14 cellular contexts compared by ENCODE assay signal in the genomic region with DNA sequence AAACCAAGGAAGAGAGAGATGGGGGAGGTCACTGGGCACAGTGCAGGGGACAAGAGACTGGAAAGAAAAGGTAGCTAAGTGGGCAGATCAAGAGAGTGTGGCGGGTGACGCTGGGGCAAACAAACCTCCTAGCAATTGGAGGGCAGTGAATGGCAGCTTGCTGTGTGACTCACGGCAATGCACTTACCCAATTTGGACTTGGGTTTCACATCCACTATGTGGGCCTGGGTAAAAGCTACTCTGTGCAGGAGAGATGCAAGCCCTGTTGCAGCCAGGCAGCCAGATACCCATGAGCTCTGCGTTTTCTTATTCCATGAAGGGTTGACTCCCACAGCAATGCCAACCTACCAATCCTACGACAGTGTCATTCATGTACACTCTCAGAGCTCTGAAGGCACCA. TPM values are rescaled to one million over a fixed set of nuclear protein-coding genes. Genes with fewer than 3 reads are reported as not detected.
DNase-seq lines count a peak whose midpoint lies in the region; ATAC-seq and TF ChIP-seq lines count a peak whose summit lies in the region.
"Had no signal": no experiment of that assay in that cellular context is flagged by ENCODE, and none has a peak within 500 bp of the region (broad histone marks: within the 10 kb centered on the region; RNA-seq: fewer than 3 reads in every experiment).

No MANE protein-coding gene starts in this region.

- H3K27ac Mint-ChIP-seq in MCF 10A (ENCODE audit: low read depth, unreplicated experiment), result peak overlapping the region; percentile 32
- peak overlapping the region; percentile 2 to 92 (median 82) for H3K27ac Mint-ChIP-seq in brain
- H3K27ac Mint-ChIP-seq: activated CD4-positive, alpha-beta memory T cell treated with anti-CD3 and anti-CD28 coated beads, Interleukin-2, amount 10 ng/mL, durations not matched to agents 7 days and 5 days had no signal

- POLR2A ChIA-PET in MCF 10A (lab: Yijun Ruan, JAX), result interaction anchor here (1.5 to 14.6 kb wide), 5 partner anchors 10 to 99 kb away, joined by 7 to 186 read pairs (median 10); a partner anchor contains a TSS

- no peak overlapping the region for H3K27ac ChIP-seq in mammary epithelial cell (ENCODE audit: insufficient read depth, low read depth, low read length)
- H3K27ac ChIP-seq in foreskin keratinocyte, result no peak overlapping the region
- H3K27ac ChIP-seq: spleen had no signal

- ATAC-seq in HG02678 (IDR thresholded peaks at IDR 0.05; ENCODE audit: unreplicated experiment) (no peak), foreskin keratinocyte (no peak)
- ATAC-seq: heart right ventricle, left cardiac atrium had no signal

- H3K9ac ChIP-seq in mammary epithelial cell (ENCODE audit: insufficient read depth, low read length), result no peak overlapping the region

- no peak for DNase-seq in MCF 10A (ENCODE audit: unreplicated experiment)
- no peak for DNase-seq in mammary epithelial cell
- DNase-seq in myocyte (ENCODE audit: low read depth), result peak; percentile 55
- DNase-seq in NCI-H1105 (lab: John Stamatoyannopoulos, UW), result no peak
- DNase-seq in foreskin keratinocyte, result no peak
- DNase-seq in NCI-H1105 treated with DMSO at 0.1 percent for 48 hours (lab: John Stamatoyannopoulos, UW), result no peak
- DNase-seq: activated CD4-positive, alpha-beta memory T cell treated with anti-CD3 and anti-CD28 coated beads, Interleukin-2, amount 10 ng/mL, durations not matched to agents 7 days and 5 days; Calu3; heart right ventricle; left cardiac atrium; spleen had no signal

- H3K9me3 Mint-ChIP-seq in MCF 10A (ENCODE audit: unreplicated experiment) (no peaks in the 10 kb centered on the region), brain (no peaks in the 10 kb centered on the region)
- H3K9me3 Mint-ChIP-seq: activated CD4-positive, alpha-beta memory T cell treated with anti-CD3 and anti-CD28 coated beads, Interleukin-2, amount 10 ng/mL, durations not matched to agents 7 days and 5 days had no signal

- TF ChIP-seq CTCF in MCF 10A (IDR thresholded peaks at IDR 0.05; ENCODE audit: unreplicated experiment), result no peak
- TF ChIP-seq CTCF in mammary epithelial cell (conservative IDR thresholded peaks at IDR 0.05 in 1 of 2, IDR thresholded peaks at IDR 0.05 in 1 of 2; ENCODE audit: extremely low read depth in 1 of 2, insufficient read depth in 1 of 2, low read depth in 1 of 2, low read length in 2 of 2), result no peak
- TF ChIP-seq CTCF in brain (conservative IDR thresholded peaks at IDR 0.05), result no peak
- TF ChIP-seq CTCF in foreskin keratinocyte (conservative IDR thresholded peaks at IDR 0.05), result no peak

- peaks cover 5% of the 10 kb centered on the region for H3K36me3 Mint-ChIP-seq in MCF 10A (ENCODE audit: insufficient read depth, unreplicated experiment)
- H3K36me3 Mint-ChIP-seq in brain, result peaks cover 8% of the 10 kb centered on the region

- H3K79me2 ChIP-seq in mammary epithelial cell (ENCODE audit: insufficient read depth, low read length), result peaks cover 97% of the 10 kb centered on the region

- intact Hi-C loops in MCF 10A (cut with micrococcal nuclease) (no loop called here), mammary epithelial cell (cut with micrococcal nuclease) (loop anchor here (5.0 kb wide), 1 partner anchor 67 kb away; no protein-coding TSS in a partner anchor)

- dilution Hi-C loops in mammary epithelial cell (cut with HindIII; ENCODE audit: low sequenced_read_pairs), result no loop called here

- H3K4me1 ChIP-seq in mammary epithelial cell (ENCODE audit: insufficient read depth, low read length) (peaks cover 46% of the 10 kb centered on the region), foreskin keratinocyte (peaks cover 58% of the 10 kb centered on the region)

- no peak overlapping the region for H2AFZ ChIP-seq in mammary epithelial cell (ENCODE audit: low read depth, low read length)

- H3K4me1 Mint-ChIP-seq in MCF 10A (ENCODE audit: insufficient read depth, unreplicated experiment) (peaks cover 76% of the 10 kb centered on the region), brain (peaks cover 100% of the 10 kb centered on the region)

- WGBS in mammary epithelial cell (ENCODE audit: low coverage, missing lambda C conversion rate), result 96% methylated on average over 4 of the region's 5 CpGs

- H3K4me3 Mint-ChIP-seq in MCF 10A (ENCODE audit: unreplicated experiment) (no peak overlapping the region), brain (peak overlapping the region in 4 of 5 experiments; percentile 9 to 97 (median 39))
- H3K4me3 Mint-ChIP-seq: activated CD4-positive, alpha-beta memory T cell treated with anti-CD3 and anti-CD28 coated beads, Interleukin-2, amount 10 ng/mL, durations not matched to agents 7 days and 5 days had no signal

- H3K27me3 Mint-ChIP-seq in MCF 10A (ENCODE audit: insufficient read depth, unreplicated experiment) (no peaks in the 10 kb centered on the region), brain (peaks cover 6% of the 10 kb centered on the region)

- no TSS peak for BruUV-seq in MCF 10A (replicated peaks; lab: Mats Ljungman, UMichigan)
- no TSS peak for BruUV-seq in mammary epithelial cell (replicated peaks; lab: Mats Ljungman, UMichigan)

- H3K9me3 ChIP-seq in mammary epithelial cell (replicated peaks; ENCODE audit: insufficient read depth, low read length), result no peaks in the 10 kb centered on the region
- H3K9me3 ChIP-seq: heart right ventricle, spleen, tibial nerve had no signal

- in situ Hi-C loops in mammary epithelial cell (cut with MboI; ENCODE audit: low sequenced_read_pairs in 2 of 2), result no loop called here

- no peaks in the 10 kb centered on the region for H3K27me3 ChIP-seq in mammary epithelial cell (ENCODE audit: insufficient read depth, low read length)
- H3K27me3 ChIP-seq in foreskin keratinocyte, result no peaks in the 10 kb centered on the region
- H3K27me3 ChIP-seq: heart right ventricle, tibial nerve had no signal

- H3K4me2 ChIP-seq in mammary epithelial cell (ENCODE audit: insufficient read depth, low read depth, low read length), result no peak overlapping the region

- H4K20me1 ChIP-seq in mammary epithelial cell (ENCODE audit: insufficient read depth, low read length), result no peaks in the 10 kb centered on the region

- H3K4me3 ChIP-seq in mammary epithelial cell (replicated peaks in 1 of 3; ENCODE audit: insufficient read depth in 1 of 3, low read depth in 2 of 3, low read length in 3 of 3), result no peak overlapping the region
- H3K4me3 ChIP-seq: spleen, tibial nerve had no signal

- H3K36me3 ChIP-seq in mammary epithelial cell (ENCODE audit: insufficient read depth, low read length), result peaks cover 2% of the 10 kb centered on the region
- H3K36me3 ChIP-seq: spleen, tibial nerve had no signal

- CTCF ChIA-PET in MCF 10A (lab: Yijun Ruan, JAX), result interaction anchor here (0.6 to 19.5 kb wide), 11 partner anchors 8 to 207 kb away, joined by 4 to 1037 read pairs (median 82); a partner anchor contains a TSS
- CTCF ChIA-PET in mammary epithelial cell (lab: Charles Lee; ENCODE audit: low non-redundant PET), result no interaction called here

RNA-seq across cellular contexts. Expression of a gene that starts 9.5 kb away (rescaled TPM):
- total RNA-seq in MCF 10A (2022), result 59.2 and 69.7 TPM in 2 replicates
- total RNA-seq in mammary epithelial cell, result 10 to 100 TPM in 1 of 2 donors, 1 to 10 TPM in 1; 6.5 to 42.9 TPM
- polyA plus RNA-seq in mammary epithelial cell, result 11.5 TPM
- 45.4 TPM for polyA minus RNA-seq in mammary epithelial cell
- polyA plus RNA-seq in brain (ENCODE audit: insufficient read depth, low read depth, low replicate concordance), result 5.7 TPM
- total RNA-seq in myocyte, result 8.6 TPM in 2 replicates
- polyA plus RNA-seq in myocyte (2012), result 6.6 TPM
- total RNA-seq in foreskin keratinocyte, result 18.9 and 20.6 TPM in 2 replicates
- 6.7 and 8.2 TPM in 2 replicates for polyA plus RNA-seq in foreskin keratinocyte
